Comparison of ENCODE assay signal across 30 cellular contexts in the genomic region with DNA sequence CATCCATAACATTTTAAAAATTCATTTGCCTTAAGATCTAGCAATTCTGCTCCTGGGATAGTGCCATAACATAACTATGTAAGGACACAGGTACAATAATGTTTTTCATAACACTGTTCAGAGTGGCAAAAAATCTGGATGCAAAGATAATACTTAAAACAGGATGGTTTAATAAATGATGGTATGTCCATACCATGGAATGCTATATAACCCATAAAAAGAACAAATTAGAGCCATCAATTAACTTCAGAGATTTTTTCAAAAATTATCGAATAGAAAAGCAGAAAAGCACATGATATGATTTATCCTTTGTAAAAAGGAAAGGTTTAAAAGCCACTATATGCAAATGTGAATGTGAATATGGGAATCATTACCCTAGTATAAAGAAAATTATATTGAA.
DNase-seq lines count a peak whose midpoint lies in the region; ATAC-seq, FAIRE-seq and TF ChIP-seq lines count a peak whose summit lies in the region.
"Had no signal": no experiment of that assay in that cellular context is flagged by ENCODE, and none has a peak within 500 bp of the region (broad histone marks: within the 10 kb centered on the region; RNA-seq: fewer than 3 reads in every experiment).

No MANE protein-coding gene starts in this region.

- H3K9ac ChIP-seq in SK-N-SH: no peak overlapping the region
- no peak overlapping the region for H3K9ac ChIP-seq in H1 (replicated peaks in 1 of 4; ENCODE audit: extremely low read depth in 1 of 4, low read depth in 3 of 4, low read length in 3 of 4)
- H3K9ac ChIP-seq: BLaER1; BLaER1 treated with 17β-estradiol and CSF1 and Interleukin-3, amounts not matched to agents 10 nM and 100 nM had no signal

- H3K4me2 ChIP-seq in SK-N-SH: no peak overlapping the region
- H3K4me2 ChIP-seq in H1 (ENCODE audit: insufficient read depth in 1 of 2, low read depth in 2 of 2, low read length in 2 of 2): no peak overlapping the region
- H3K4me2 ChIP-seq: A549; BLaER1; BLaER1 treated with 17β-estradiol and CSF1 and Interleukin-3, amounts not matched to agents 10 nM and 100 nM had no signal

- no peaks in the 10 kb centered on the region for H3K9me2 ChIP-seq in SK-N-SH

- TF ChIP-seq EP300 in SK-N-SH (IDR thresholded peaks at IDR 0.05; ENCODE audit: borderline replicate concordance in 1 of 2, low read depth in 1 of 2, low read length in 1 of 2) (no peak), H1 (IDR thresholded peaks at IDR 0.05; ENCODE audit: borderline replicate concordance in 1 of 2, low read depth in 2 of 2, low read length in 2 of 2) (no peak)

- H4K20me1 ChIP-seq in SK-N-SH (ENCODE audit: insufficient read depth) (no peaks in the 10 kb centered on the region), H1 (replicated peaks in 1 of 2; ENCODE audit: control insufficient read depth in 1 of 2, insufficient read depth in 2 of 2, low read length in 2 of 2) (no peaks in the 10 kb centered on the region)
- H4K20me1 ChIP-seq: BLaER1; BLaER1 treated with 17β-estradiol and CSF1 and Interleukin-3, amounts not matched to agents 10 nM and 100 nM had no signal

- H2BK12ac ChIP-seq in H1 (ENCODE audit: low read depth, low read length): no peak overlapping the region

- H2BK15ac ChIP-seq in H1 (ENCODE audit: low read length): no peak overlapping the region

- no peaks in the 10 kb centered on the region for H3K79me1 ChIP-seq in H1 (ENCODE audit: low read depth, low read length)

- CTCF ChIA-PET in SK-N-SH (lab: Yijun Ruan, JAX): no interaction called here
- CTCF ChIA-PET in H1 (lab: Charles Lee; ENCODE audit: partially characterized antibody): no interaction called here

- TF ChIP-seq POLR2A in H1 (IDR thresholded peaks at IDR 0.05; ENCODE audit: control extremely low read depth in 1 of 2, low read depth in 2 of 2, low read length in 2 of 2): no peak

- no peak overlapping the region for H2BK5ac ChIP-seq in H1 (ENCODE audit: low read depth, low read length)

- POLR2A ChIA-PET in SK-N-SH (lab: Yijun Ruan, JAX): no interaction called here
- POLR2A ChIA-PET in H1 (lab: Charles Lee; ENCODE audit: partially characterized antibody): no interaction called here

- H2BK120ac ChIP-seq in H1 (replicated peaks; ENCODE audit: low read depth, low read length): no peak overlapping the region

- H3K36me3 ChIP-seq in SK-N-SH (replicated peaks in 1 of 2; ENCODE audit: control insufficient read depth in 1 of 2, insufficient read depth in 2 of 2, low read length in 1 of 2) (no peaks in the 10 kb centered on the region), H1 (ENCODE audit: control insufficient read depth in 2 of 4, insufficient read depth in 4 of 4, low read length in 3 of 4) (no peaks in the 10 kb centered on the region), HAP-1 (replicated peaks) (no peaks in the 10 kb centered on the region)
- H3K36me3 ChIP-seq: BE2C; BLaER1; BLaER1 treated with 17β-estradiol and CSF1 and Interleukin-3, amounts not matched to agents 10 nM and 100 nM had no signal

- H4K8ac ChIP-seq in H1 (ENCODE audit: extremely low read depth, insufficient read depth, low read length): no peak overlapping the region

- no peak overlapping the region for H3K23ac ChIP-seq in H1 (ENCODE audit: insufficient read length)

- no peaks in the 10 kb centered on the region for H3K27me3 ChIP-seq in SK-N-SH (ENCODE audit: insufficient read depth)
- no peaks in the 10 kb centered on the region for H3K27me3 ChIP-seq in H1 (replicated peaks in 1 of 4; ENCODE audit: control insufficient read depth in 3 of 4, extremely low read depth in 1 of 4, insufficient read depth in 3 of 4, low read length in 3 of 4)
- H3K27me3 ChIP-seq in HAP-1 (ENCODE audit: low read depth): no peaks in the 10 kb centered on the region
- H3K27me3 ChIP-seq: BE2C; BLaER1; BLaER1 treated with 17β-estradiol and CSF1 and Interleukin-3, amounts not matched to agents 10 nM and 100 nM had no signal

- no peak overlapping the region for H4K5ac ChIP-seq in H1 (ENCODE audit: insufficient read length, low read depth, low read length)

- TF ChIP-seq RAD21 in SK-N-SH (IDR thresholded peaks at IDR 0.05; ENCODE audit: low read length) (no peak), H1 (IDR thresholded peaks at IDR 0.05 in 1 of 2, conservative IDR thresholded peaks at IDR 0.05 in 1 of 2; ENCODE audit: low read depth in 2 of 2, low read length in 2 of 2) (no peak)

- no peaks in the 10 kb centered on the region for H3F3A ChIP-seq in SK-N-SH (replicated peaks; ENCODE audit: insufficient read depth)

- H2AK5ac ChIP-seq in H1 (ENCODE audit: low read depth, low read length): no peak overlapping the region

- H3K27ac ChIP-seq in SK-N-SH (ENCODE audit: low read depth in 2 of 2, low read length in 1 of 2): no peak overlapping the region
- H3K27ac ChIP-seq in H1 (ENCODE audit: low read depth, low read length): no peak overlapping the region
- H3K27ac ChIP-seq: 22Rv1; A549; BLaER1; BLaER1 treated with 17β-estradiol and CSF1 and Interleukin-3, amounts not matched to agents 10 nM and 100 nM; C4-2B had no signal

- H3K18ac ChIP-seq in H1 (ENCODE audit: extremely low read depth, low read length): no peak overlapping the region

- FAIRE-seq in H1 (lab: Jason Lieb, UNC): no peak
- FAIRE-seq: A549, D721Med had no signal

- no peak for ATAC-seq in SK-N-SH treated with all-trans-retinoic acid at 6 μM for 48 hours
- ATAC-seq: A549; CD8-positive, alpha-beta T cell had no signal

- no peak overlapping the region for H4K91ac ChIP-seq in H1 (replicated peaks; ENCODE audit: insufficient read length, low read length)

- no peak for TF ChIP-seq CTCF in SK-N-SH (IDR thresholded peaks at IDR 0.05)
- no peak for TF ChIP-seq CTCF in H1 (IDR thresholded peaks at IDR 0.05; ENCODE audit: control extremely low read depth in 1 of 3, insufficient read depth in 1 of 3, low read depth in 1 of 3, low read length in 3 of 3)

- in situ Hi-C loops in HAP-1 (cut with MboI; ENCODE audit: low sequenced_read_pairs): no loop called here

- no peaks in the 10 kb centered on the region for H3K79me2 ChIP-seq in SK-N-SH (ENCODE audit: insufficient read depth)
- H3K79me2 ChIP-seq in H1 (ENCODE audit: control insufficient read depth in 1 of 2, insufficient read depth in 2 of 2, low read length in 2 of 2): no peaks in the 10 kb centered on the region

- H2AFZ ChIP-seq in SK-N-SH (ENCODE audit: low read depth) (no peak overlapping the region), H1 (ENCODE audit: low read length) (no peak overlapping the region)

- H3K9me3 ChIP-seq in SK-N-SH (no peaks in the 10 kb centered on the region), H1 (ENCODE audit: insufficient read depth in 2 of 2, low read depth in 1 of 2, low read length in 1 of 2) (no peaks in the 10 kb centered on the region), HAP-1 (no peaks in the 10 kb centered on the region)
- H3K9me3 ChIP-seq: BE2C, BLaER1, Caco-2 had no signal

- H3K4ac ChIP-seq in H1 (replicated peaks; ENCODE audit: insufficient read length, low read depth, low read length): no peak overlapping the region

- H3K14ac ChIP-seq in H1 (ENCODE audit: insufficient read length): no peak overlapping the region

- no peak overlapping the region for H3K56ac ChIP-seq in H1 (replicated peaks; ENCODE audit: insufficient read length, low read depth, low read length)

- 26% methylated on average over 1 of the region's 1 CpG for WGBS in SK-N-SH (ENCODE audit: low lambda C conversion rate)
- WGBS in H1 (ENCODE audit: extremely low coverage in 1 of 2, insufficient coverage in 1 of 2, insufficient read length in 1 of 2, insufficient replicate concordance in 2 of 2, low coverage in 1 of 2, low lambda C conversion rate in 2 of 2, missing lambda C conversion rate in 1 of 2), 2 experiments: 96% methylated on average over 1 of the region's 1 CpG; no CpG with 5 or more reads in 1 of the 2 experiments

- DNase-seq in SK-N-SH (no peak), H1 (ENCODE audit: low read depth in 1 of 2, low spot score in 2 of 2) (no peak), HAP-1 (ENCODE audit: low spot score in 2 of 2) (no peak)
- DNase-seq: 8988T; ACHN; AML-193; BE2C; C1 segment of cervical spinal cord; Caco-2; Calu3; CD4-positive, alpha-beta memory T cell; CD4-positive, alpha-beta T cell; CD4-positive, CD25-positive, alpha-beta regulatory T cell; CD8-positive, alpha-beta memory T cell; CD8-positive, alpha-beta T cell; COR-L47; DMS 273 treated with DMSO at 0.1 percent for 48 hours; DMS153; DMS53; DMS79; DMS79 treated with DMSO at 0.1 percent for 48 hours; DND-41; EL had no signal

- H3K4me1 ChIP-seq in SK-N-SH (ENCODE audit: control insufficient read depth in 1 of 2, insufficient read depth in 2 of 2, low read depth in 1 of 2, low read length in 1 of 2): no peaks in the 10 kb centered on the region
- no peaks in the 10 kb centered on the region for H3K4me1 ChIP-seq in H1 (replicated peaks in 1 of 4; ENCODE audit: control insufficient read depth in 3 of 4, insufficient read depth in 4 of 4, low read length in 3 of 4)
- peaks cover 5% of the 10 kb centered on the region; the same call in 1 of the 2 replicates for H3K4me1 ChIP-seq in HAP-1
- H3K4me1 ChIP-seq: A549; BE2C; BLaER1; BLaER1 treated with 17β-estradiol and CSF1 and Interleukin-3, amounts not matched to agents 10 nM and 100 nM; Caco-2 had no signal

- no peaks in the 10 kb centered on the region for H3K23me2 ChIP-seq in H1 (ENCODE audit: low read depth, low read length)

- no peak overlapping the region for H2BK20ac ChIP-seq in H1 (ENCODE audit: low read length)

- no peak overlapping the region for H3K4me3 ChIP-seq in SK-N-SH (ENCODE audit: low read depth in 2 of 2, low read length in 1 of 2)
- no peak overlapping the region for H3K4me3 ChIP-seq in H1 (ENCODE audit: extremely low read depth in 1 of 4, insufficient read depth in 2 of 4, low read depth in 3 of 4, low read length in 4 of 4)
- H3K4me3 ChIP-seq in HAP-1: no peak overlapping the region
- H3K4me3 ChIP-seq: A549; BLaER1; BLaER1 treated with 17β-estradiol and CSF1 and Interleukin-3, amounts not matched to agents 10 nM and 100 nM had no signal

TF ChIP-seq in SK-N-SH treated with all-trans-retinoic acid at 6 μM for 48 hours, 23 proteins besides CTCF, POLR2A, EP300 and RAD21:
- TF ChIP-seq ZNF8 (CRISPR knock-in tag; IDR thresholded peaks at IDR 0.05) (peak; percentile 99), ZC3H10 (CRISPR knock-in tag; IDR thresholded peaks at IDR 0.05) (no peak), ESRRG (CRISPR knock-in tag; IDR thresholded peaks at IDR 0.05) (no peak)

TF ChIP-seq in SK-N-SH, 30 proteins besides CTCF, POLR2A, EP300 and RAD21 (continues in another document):
- TF ChIP-seq MXI1 (IDR thresholded peaks at IDR 0.05; ENCODE audit: low read depth, low read length) (no peak), RXRA (IDR thresholded peaks at IDR 0.05; ENCODE audit: borderline replicate concordance, low read depth) (no peak), JUND (IDR thresholded peaks at IDR 0.05) (no peak), YY1 (IDR thresholded peaks at IDR 0.05; ENCODE audit: low read depth) (no peak), GATA2 (CRISPR knock-in tag; IDR thresholded peaks at IDR 0.05) (no peak)

TF ChIP-seq in H1, 55 proteins besides CTCF, POLR2A, EP300 and RAD21 (continues in another document):
- no peak for TF ChIP-seq SP1 (IDR thresholded peaks at IDR 0.05; ENCODE audit: low read depth, low read length)
- 0 out of 2 replicates have a peak, but pooled peaks have one; percentile 20 for TF ChIP-seq KDM1A (IDR thresholded peaks at IDR 0.05; ENCODE audit: borderline replicate concordance, low read length)
